Comparison of ENCODE assay signal across 8 cellular contexts in the genomic region with DNA sequence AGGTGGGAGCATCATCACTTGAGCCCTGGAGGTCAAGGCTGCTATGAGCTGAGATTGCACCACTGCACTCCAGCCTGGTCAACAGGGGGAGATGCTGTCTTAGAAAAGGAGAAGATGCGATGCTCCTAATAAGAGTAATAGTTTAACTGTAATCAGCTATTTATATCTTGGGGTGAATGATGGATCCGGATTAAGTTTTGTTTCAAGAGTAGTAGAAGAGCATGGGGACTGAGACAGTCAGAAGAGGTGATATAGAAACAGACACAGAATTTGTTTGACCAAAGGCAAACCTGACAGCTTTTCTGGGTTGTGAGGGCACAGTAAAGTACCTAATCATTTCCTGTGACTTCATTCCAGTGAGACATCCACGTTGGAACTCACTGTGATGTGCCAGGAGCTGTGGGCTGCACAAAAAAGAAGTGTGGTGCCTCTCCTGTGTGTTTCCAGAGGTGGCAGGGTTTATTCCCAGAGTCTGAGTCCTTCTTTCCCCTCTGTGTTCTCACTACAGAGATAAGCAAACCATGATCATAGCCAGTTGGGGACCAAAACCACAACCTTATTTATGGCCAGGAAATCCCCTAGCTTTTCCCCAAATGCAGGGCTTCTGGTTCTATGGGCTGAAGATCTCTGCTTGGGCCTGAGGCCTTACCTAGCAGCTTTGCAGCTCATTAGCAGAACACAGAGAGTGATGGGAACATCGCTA.
DNase-seq lines count a peak whose midpoint lies in the region; ATAC-seq and TF ChIP-seq lines count a peak whose summit lies in the region.

No MANE protein-coding gene starts in this region.

- H2AK5ac ChIP-seq in mesenchymal stem cell (ENCODE audit: low read length, severe bottlenecking) = no peak overlapping the region

- TF ChIP-seq POLR2A in GM18505 (IDR thresholded peaks at IDR 0.05; ENCODE audit: borderline replicate concordance, extremely low read depth, insufficient read depth, insufficient read length) (peak; percentile 20), Peyer's patch (IDR thresholded peaks at IDR 0.05) (no peak)

- peak overlapping the region; percentile 15 for H2BK120ac ChIP-seq in mesenchymal stem cell (ENCODE audit: low read depth, low read length)

- H3K4me1 ChIP-seq in ACC112 (ENCODE audit: control insufficient read depth, insufficient read depth, low read length, unreplicated experiment) (peaks cover 36% of the 10 kb centered on the region), SJSA1 (replicated peaks) (peaks cover 41% of the 10 kb centered on the region), mesenchymal stem cell (ENCODE audit: control insufficient read depth, insufficient read depth, low read depth, low read length) (peaks cover 4% of the 10 kb centered on the region), Peyer's patch (no peaks in the 10 kb centered on the region)

- no peak overlapping the region for H3K4me2 ChIP-seq in mesenchymal stem cell (ENCODE audit: low read length, poor library complexity, severe bottlenecking)

- H3K18ac ChIP-seq in mesenchymal stem cell (ENCODE audit: low read depth in 1 of 2, low read length in 2 of 2) = peak overlapping the region; percentile 77 to 78

- no peaks in the 10 kb centered on the region; the same call in 1 of the 2 replicates for H3K9me3 ChIP-seq in SJSA1 (replicated peaks)
- H3K9me3 ChIP-seq in mesenchymal stem cell (ENCODE audit: control insufficient read depth, low read length) = no peaks in the 10 kb centered on the region
- no peaks in the 10 kb centered on the region for H3K9me3 ChIP-seq in Peyer's patch

- peaks cover 1% of the 10 kb centered on the region for H3K79me1 ChIP-seq in mesenchymal stem cell (replicated peaks; ENCODE audit: low read length, poor library complexity, severe bottlenecking)

- peak; percentile 60 for ATAC-seq in GM18505 (IDR thresholded peaks at IDR 0.05; ENCODE audit: unreplicated experiment)
- ATAC-seq in HG02852 (IDR thresholded peaks at IDR 0.05; ENCODE audit: unreplicated experiment) = peak; percentile 67

- peak overlapping the region in 1 of 2 experiments; percentile 58 for H3K4ac ChIP-seq in mesenchymal stem cell (ENCODE audit: low read depth in 1 of 2, low read length in 2 of 2)

- no peak overlapping the region for H4K91ac ChIP-seq in mesenchymal stem cell (ENCODE audit: low read length)

- H3K9ac ChIP-seq in mesenchymal stem cell (ENCODE audit: low read length) = no peak overlapping the region

- H2BK12ac ChIP-seq in mesenchymal stem cell (ENCODE audit: low read length in 2 of 2) = peak overlapping the region in 1 of 2 experiments; percentile 52

- H2AFZ ChIP-seq in ACC112 (ENCODE audit: low read length, unreplicated experiment) (no peak overlapping the region), mesenchymal stem cell (ENCODE audit: low read depth, low read length) (no peak overlapping the region)

- H3K27ac ChIP-seq in ACC112 (ENCODE audit: low read depth, low read length) (peak overlapping the region; percentile 74), SJSA1 (peak overlapping the region; percentile 26), mesenchymal stem cell (ENCODE audit: low read length, poor library complexity, severe bottlenecking) (no peak overlapping the region), Peyer's patch (no peak overlapping the region)

- no peak overlapping the region for H3K4me3 ChIP-seq in ACC112 (ENCODE audit: low read depth, low read length)
- no peak overlapping the region for H3K4me3 ChIP-seq in SJSA1
- H3K4me3 ChIP-seq in mesenchymal stem cell (ENCODE audit: insufficient read depth in 1 of 2, low read depth in 1 of 2, low read length in 2 of 2) = no peak overlapping the region
- no peak overlapping the region for H3K4me3 ChIP-seq in Peyer's patch

- H3K79me2 ChIP-seq in ACC112 (ENCODE audit: control insufficient read depth, insufficient read depth, low read length, unreplicated experiment) = no peaks in the 10 kb centered on the region

- peak in 1 of 2 experiments; percentile 26 for DNase-seq in SJSA1 (ENCODE audit: low read depth in 1 of 2, low spot score in 2 of 2)
- DNase-seq in mesenchymal stem cell = peak; percentile 71
- DNase-seq in C1 segment of cervical spinal cord (lab: John Stamatoyannopoulos, UW) = no peak
- no peak for DNase-seq in Peyer's patch
- DNase-seq in T-helper 9 cell = no peak

- no peak overlapping the region for H4K8ac ChIP-seq in mesenchymal stem cell (ENCODE audit: low read length)

- TF ChIP-seq CTCF in Peyer's patch (IDR thresholded peaks at IDR 0.05) = peak in 2 of 6 experiments; percentile 4 to 5

- WGBS in mesenchymal stem cell = 63% methylated on average over 4 of the region's 4 CpGs

- H3K36me3 ChIP-seq in ACC112 (ENCODE audit: insufficient read depth, low read length) (no peaks in the 10 kb centered on the region), SJSA1 (peaks cover 10% of the 10 kb centered on the region; the same call in 1 of the 2 replicates), mesenchymal stem cell (ENCODE audit: control insufficient read depth in 1 of 2, insufficient read depth in 2 of 2, low read depth in 1 of 2, low read length in 2 of 2) (peaks cover 13 to 28% of the 10 kb centered on the region in 2 experiments), Peyer's patch (no peaks in the 10 kb centered on the region)

- H3K23ac ChIP-seq in mesenchymal stem cell (ENCODE audit: low read length in 2 of 2) = peak overlapping the region in 1 of 2 experiments; percentile 70

- H2BK5ac ChIP-seq in mesenchymal stem cell (ENCODE audit: low read depth, low read length, poor library complexity, severe bottlenecking) = no peak overlapping the region

- H3K14ac ChIP-seq in mesenchymal stem cell (ENCODE audit: low read length in 2 of 2) = no peak overlapping the region

- no peaks in the 10 kb centered on the region for H3K27me3 ChIP-seq in ACC112 (ENCODE audit: insufficient read depth, low read length)
- H3K27me3 ChIP-seq in SJSA1 (replicated peaks) = no peaks in the 10 kb centered on the region
- H3K27me3 ChIP-seq in mesenchymal stem cell (ENCODE audit: control insufficient read depth in 1 of 2, insufficient read depth in 1 of 2, low read length in 2 of 2) = no peaks in the 10 kb centered on the region
- no peaks in the 10 kb centered on the region for H3K27me3 ChIP-seq in Peyer's patch

- no peak overlapping the region for H2BK15ac ChIP-seq in mesenchymal stem cell (ENCODE audit: low read depth, poor library complexity, severe bottlenecking)

Comparison
In these comparisons a context has a peak if more than half of its experiments do, and no peak if none do; other contexts are left out.
1. H3K27ac ChIP-seq: peak in ACC112 (single experiment) and SJSA1 (single experiment); none in mesenchymal stem cell (single experiment) and Peyer's patch (0 of 4).